ENCODE assay signal across 1 cellular context in the genomic region with DNA sequence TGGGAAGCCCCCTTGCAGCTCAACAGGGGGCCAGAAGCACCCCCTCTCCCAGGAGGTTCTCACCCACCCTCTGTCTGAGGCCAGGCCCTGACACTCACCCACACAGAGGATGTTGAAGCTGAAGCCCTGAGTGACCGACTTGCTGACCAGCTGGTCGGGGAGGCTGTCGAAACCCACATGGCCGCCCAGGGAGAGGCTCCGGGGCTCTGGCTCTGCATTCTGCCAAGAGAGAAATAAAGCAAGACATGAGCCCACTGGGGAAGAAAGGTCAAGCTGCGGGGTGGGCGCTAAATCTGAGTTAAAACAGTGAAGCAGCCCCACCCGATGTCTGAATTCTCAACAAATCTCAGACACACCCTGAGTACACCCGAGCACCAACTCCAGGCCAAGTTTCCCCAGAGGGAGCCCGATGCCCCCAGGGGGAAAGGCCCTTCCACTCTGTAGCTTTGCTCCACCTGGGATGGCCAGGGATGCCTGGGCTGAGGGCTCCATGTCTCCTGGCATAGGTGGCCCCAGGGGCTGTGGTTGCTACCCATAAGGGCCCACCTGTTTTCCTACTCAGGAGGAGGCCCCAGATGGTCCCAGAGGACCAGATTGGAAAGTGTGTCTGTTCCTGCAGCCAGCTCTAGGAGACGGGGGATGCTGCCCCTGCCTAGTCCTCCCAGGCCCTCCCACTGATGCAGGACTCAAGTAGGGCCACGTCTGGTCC.
TF ChIP-seq lines count a peak whose summit lies in the region.

No MANE protein-coding gene starts in this region.

TF ChIP-seq in SK-N-SH treated with all-trans-retinoic acid at 6 μM for 48 hours, 23 proteins besides CTCF, POLR2A, EP300 and RAD21 (continued from another document):
- TF ChIP-seq, protein P1, sequence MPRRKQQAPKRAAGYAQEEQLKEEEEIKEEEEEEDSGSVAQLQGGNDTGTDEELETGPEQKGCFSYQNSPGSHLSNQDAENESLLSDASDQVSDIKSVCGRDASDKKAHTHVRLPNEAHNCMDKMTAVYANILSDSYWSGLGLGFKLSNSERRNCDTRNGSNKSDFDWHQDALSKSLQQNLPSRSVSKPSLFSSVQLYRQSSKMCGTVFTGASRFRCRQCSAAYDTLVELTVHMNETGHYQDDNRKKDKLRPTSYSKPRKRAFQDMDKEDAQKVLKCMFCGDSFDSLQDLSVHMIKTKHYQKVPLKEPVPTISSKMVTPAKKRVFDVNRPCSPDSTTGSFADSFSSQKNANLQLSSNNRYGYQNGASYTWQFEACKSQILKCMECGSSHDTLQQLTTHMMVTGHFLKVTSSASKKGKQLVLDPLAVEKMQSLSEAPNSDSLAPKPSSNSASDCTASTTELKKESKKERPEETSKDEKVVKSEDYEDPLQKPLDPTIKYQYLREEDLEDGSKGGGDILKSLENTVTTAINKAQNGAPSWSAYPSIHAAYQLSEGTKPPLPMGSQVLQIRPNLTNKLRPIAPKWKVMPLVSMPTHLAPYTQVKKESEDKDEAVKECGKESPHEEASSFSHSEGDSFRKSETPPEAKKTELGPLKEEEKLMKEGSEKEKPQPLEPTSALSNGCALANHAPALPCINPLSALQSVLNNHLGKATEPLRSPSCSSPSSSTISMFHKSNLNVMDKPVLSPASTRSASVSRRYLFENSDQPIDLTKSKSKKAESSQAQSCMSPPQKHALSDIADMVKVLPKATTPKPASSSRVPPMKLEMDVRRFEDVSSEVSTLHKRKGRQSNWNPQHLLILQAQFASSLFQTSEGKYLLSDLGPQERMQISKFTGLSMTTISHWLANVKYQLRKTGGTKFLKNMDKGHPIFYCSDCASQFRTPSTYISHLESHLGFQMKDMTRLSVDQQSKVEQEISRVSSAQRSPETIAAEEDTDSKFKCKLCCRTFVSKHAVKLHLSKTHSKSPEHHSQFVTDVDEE (CRISPR knock-in tag; IDR thresholded peaks at IDR 0.05): no peak
- TF ChIP-seq ISL1 (CRISPR knock-in tag; IDR thresholded peaks at IDR 0.05): no peak
- TF ChIP-seq, protein P2, sequence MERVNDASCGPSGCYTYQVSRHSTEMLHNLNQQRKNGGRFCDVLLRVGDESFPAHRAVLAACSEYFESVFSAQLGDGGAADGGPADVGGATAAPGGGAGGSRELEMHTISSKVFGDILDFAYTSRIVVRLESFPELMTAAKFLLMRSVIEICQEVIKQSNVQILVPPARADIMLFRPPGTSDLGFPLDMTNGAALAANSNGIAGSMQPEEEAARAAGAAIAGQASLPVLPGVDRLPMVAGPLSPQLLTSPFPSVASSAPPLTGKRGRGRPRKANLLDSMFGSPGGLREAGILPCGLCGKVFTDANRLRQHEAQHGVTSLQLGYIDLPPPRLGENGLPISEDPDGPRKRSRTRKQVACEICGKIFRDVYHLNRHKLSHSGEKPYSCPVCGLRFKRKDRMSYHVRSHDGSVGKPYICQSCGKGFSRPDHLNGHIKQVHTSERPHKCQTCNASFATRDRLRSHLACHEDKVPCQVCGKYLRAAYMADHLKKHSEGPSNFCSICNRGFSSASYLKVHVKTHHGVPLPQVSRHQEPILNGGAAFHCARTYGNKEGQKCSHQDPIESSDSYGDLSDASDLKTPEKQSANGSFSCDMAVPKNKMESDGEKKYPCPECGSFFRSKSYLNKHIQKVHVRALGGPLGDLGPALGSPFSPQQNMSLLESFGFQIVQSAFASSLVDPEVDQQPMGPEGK (CRISPR knock-in tag; IDR thresholded peaks at IDR 0.05; ENCODE audit: borderline replicate concordance): no peak
- no peak for TF ChIP-seq CREB5 (CRISPR knock-in tag; IDR thresholded peaks at IDR 0.05; ENCODE audit: low read depth)
- no peak for TF ChIP-seq RARB (CRISPR knock-in tag; IDR thresholded peaks at IDR 0.05)
